ENCODE assay signal across 22 cellular contexts in the genomic region with DNA sequence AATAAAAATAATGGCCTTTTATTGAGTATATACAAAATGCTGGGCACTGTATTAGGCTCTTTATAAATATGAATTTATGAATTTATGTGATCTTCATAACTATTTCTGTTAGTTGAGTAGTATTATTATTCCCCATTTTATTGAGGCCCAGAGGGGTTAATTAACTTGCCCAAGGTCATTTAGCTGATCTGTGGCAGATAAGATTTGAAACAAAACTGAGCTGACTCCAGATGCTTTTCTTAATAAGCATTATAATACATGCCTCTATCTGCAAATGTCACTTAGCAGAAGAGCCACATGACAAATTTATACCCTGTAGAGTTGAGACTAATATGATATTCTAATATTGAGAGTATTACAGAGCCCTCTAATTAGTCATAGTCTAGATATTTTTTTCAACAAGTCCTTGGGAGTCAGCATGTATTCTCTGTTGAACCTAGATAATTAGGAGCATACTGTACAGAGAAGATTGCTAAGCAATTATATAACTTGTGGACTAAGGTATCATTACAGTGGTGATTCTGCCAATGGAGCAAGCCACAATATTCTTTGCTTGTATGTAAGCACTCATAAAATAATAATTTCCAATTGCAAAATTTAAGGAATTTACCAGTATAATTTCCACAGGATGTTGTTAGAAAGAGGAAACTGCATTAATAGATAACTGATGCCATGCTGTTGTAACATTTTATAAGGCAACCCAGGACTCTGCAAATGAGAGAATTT.
"Had no signal": no experiment of that assay in that cellular context is flagged by ENCODE, and none has a peak within 500 bp of the region (broad histone marks: within the 10 kb centered on the region; RNA-seq: fewer than 3 reads in every experiment).

No MANE protein-coding gene starts in this region.

- H3K27ac ChIP-seq: foreskin keratinocyte, heart left ventricle, ovary, right lobe of liver, testis, uterus had no signal

- DNase-seq: activated B cell treated with CpG ODN at 0.5 μM for 24 hours; activated CD4-positive, alpha-beta T cell treated with anti-CD3 and anti-CD28 coated beads, Interleukin-2, amount 50 U/mL, for 1 hour; activated CD8-positive, alpha-beta T cell treated with anti-CD3 and anti-CD28 coated beads for 36 hours; activated gamma-delta T cell treated with Interleukin-2 at 50 U/mL for 16 hours; activated naive CD4-positive, alpha-beta T cell treated with anti-CD3 and anti-CD28 coated beads, Interleukin-2, amount 50 U/mL, for 16 hours; activated T-cell treated with anti-CD3 and anti-CD28 coated beads, Interleukin-2, amount 50 U/mL, for 4 hours; amniotic stem cell; central memory CD4-positive, alpha-beta T cell; foreskin keratinocyte; heart left ventricle; hypothalamus; immature natural killer cell; kidney; midbrain; naive thymus-derived CD4-positive, alpha-beta T cell; ovary; right lobe of liver; stimulated activated CD4-positive, alpha-beta T cell treated with anti-CD3 and anti-CD28 coated beads, Interleukin-2, amount 100 ng/mL, for 48 hours; stimulated activated naive CD4-positive, alpha-beta T cell treated with Interleukin-2 at 50 U/mL for 16 hours; testis; trophoblast cell; uterus had no signal

- H3K9me3 ChIP-seq: heart left ventricle, ovary, right lobe of liver, testis, uterus had no signal

- H3K36me3 ChIP-seq: heart left ventricle, ovary, right lobe of liver, uterus had no signal

- H3K27me3 ChIP-seq: foreskin keratinocyte, heart left ventricle, ovary, right lobe of liver, testis, uterus had no signal

- H3K4me1 ChIP-seq: heart left ventricle, right lobe of liver, testis, uterus had no signal

- H3K4me3 ChIP-seq: heart left ventricle, ovary, right lobe of liver, testis, uterus had no signal
